In genomic region chr20:4957939-4958362, GRCh38 we compare ENCODE assay signal across 16 cellular contexts. TPM values are rescaled to one million over a fixed set of nuclear protein-coding genes. Genes with fewer than 3 reads are reported as not detected.
DNase-seq lines count a peak whose midpoint lies in the region; ATAC-seq, FAIRE-seq and TF ChIP-seq lines count a peak whose summit lies in the region.
"Had no signal": no experiment of that assay in that cellular context is flagged by ENCODE, and none has a peak within 500 bp of the region (broad histone marks: within the 10 kb centered on the region; RNA-seq: fewer than 3 reads in every experiment).

No MANE protein-coding gene starts in this region.

- no peaks in the 10 kb centered on the region for H3K9me2 ChIP-seq in OCI-LY1 (ENCODE audit: low read depth, low read length)

- H3K9me3 ChIP-seq in HepG2 (ENCODE audit: low read length): no peaks in the 10 kb centered on the region
- H3K9me3 ChIP-seq in right lobe of liver: no peaks in the 10 kb centered on the region
- H3K9me3 ChIP-seq in OCI-LY1 (ENCODE audit: low read length): no peaks in the 10 kb centered on the region
- no peaks in the 10 kb centered on the region for H3K9me3 ChIP-seq in aorta (ENCODE audit: control insufficient read depth, low read length)
- H3K9me3 ChIP-seq: ascending aorta, vagina had no signal

- 93% methylated on average over 2 of the region's 2 CpGs for WGBS in HepG2 (ENCODE audit: low lambda C conversion rate)
- WGBS in right lobe of liver (ENCODE audit: insufficient coverage, low coverage, low lambda C conversion rate, missing lambda C conversion rate): 83% methylated on average over 1 of the region's 2 CpGs
- whole genome bisulfite sequencing in aorta, 2 donors: 36 to 44% methylated on average over 2 of the region's 2 CpGs

- no peak for FAIRE-seq in HepG2 (lab: Jason Lieb, UNC)
- FAIRE-seq: K562, small intestine had no signal

- H3K27ac ChIP-seq in HepG2 (ENCODE audit: extremely low read length, insufficient read depth, low read length) (no peak overlapping the region), right lobe of liver (peak overlapping the region in 1 of 3 donors; percentile 69), OCI-LY1 (ENCODE audit: low read depth, low read length, poor library complexity, severe bottlenecking) (peak overlapping the region; percentile 72), aorta (ENCODE audit: low read depth in 1 of 2, low read length in 2 of 2) (no peak overlapping the region)
- H3K27ac ChIP-seq: ascending aorta, vagina had no signal

- H3K9ac ChIP-seq in HepG2 (ENCODE audit: insufficient read depth, low read depth, low read length): no peak overlapping the region
- no peak overlapping the region for H3K9ac ChIP-seq in OCI-LY1 (ENCODE audit: low read length)

- H2AFZ ChIP-seq in HepG2 (ENCODE audit: low read length) (no peak overlapping the region), OCI-LY1 (ENCODE audit: low read length) (no peak overlapping the region)

- TF ChIP-seq EP300 in HepG2 (IDR thresholded peaks at IDR 0.05; ENCODE audit: low read depth in 2 of 2, low read length in 2 of 2): no peak
- no peak for TF ChIP-seq EP300 in HepG2 (CRISPR knock-in tag; IDR thresholded peaks at IDR 0.05; ENCODE audit: borderline replicate concordance)

- no peak overlapping the region for H3K4me3 ChIP-seq in HepG2 (replicated peaks in 1 of 3; ENCODE audit: insufficient read depth in 1 of 3, low read depth in 2 of 3, low read length in 3 of 3)
- H3K4me3 ChIP-seq in right lobe of liver: no peak overlapping the region
- no peak overlapping the region for H3K4me3 ChIP-seq in OCI-LY1 (ENCODE audit: low read depth, low read length, poor library complexity, severe bottlenecking)
- no peak overlapping the region for H3K4me3 ChIP-seq in aorta (ENCODE audit: low read length in 2 of 2)
- H3K4me3 ChIP-seq: ascending aorta, K562, vagina had no signal

- TF ChIP-seq POLR2A in HepG2 (IDR thresholded peaks at IDR 0.05; ENCODE audit: insufficient read depth in 1 of 2, low read depth in 2 of 2, low read length in 2 of 2) (no peak), right lobe of liver (IDR thresholded peaks at IDR 0.05) (no peak)

- no peak for DNase-seq in HepG2 (ENCODE audit: low spot score)
- DNase-seq in right lobe of liver: no peak
- peak; percentile 36 for DNase-seq in germinal center (ENCODE audit: low spot score)
- DNase-seq in aorta: no peak
- no peak for DNase-seq in HT-29 (ENCODE audit: low spot score)
- no peak for DNase-seq in pons (ENCODE audit: low spot score)
- DNase-seq: activated CD4-positive, alpha-beta T cell treated with anti-CD3 and anti-CD28 coated beads, Interleukin-2, amount 50 U/mL, for 1 hour; COR-L47; H9; mammary epithelial cell; small intestine had no signal

- ATAC-seq in HepG2 (no peak), right lobe of liver (no peak), aorta (ENCODE audit: low FRiP score) (peak; percentile 16), GM21515 (IDR thresholded peaks at IDR 0.05; ENCODE audit: unreplicated experiment) (no peak)
- ATAC-seq: K562 had no signal

- H3K4me2 ChIP-seq in HepG2 (ENCODE audit: low read depth, low read length) (no peak overlapping the region), OCI-LY1 (ENCODE audit: low read length) (no peak overlapping the region)

- POLR2A ChIA-PET in HepG2 (lab: Yijun Ruan, JAX): no interaction called here

- no peaks in the 10 kb centered on the region for H3K27me3 ChIP-seq in HepG2 (ENCODE audit: control insufficient read depth in 1 of 2, insufficient read depth in 2 of 2, low read length in 2 of 2)
- no peaks in the 10 kb centered on the region for H3K27me3 ChIP-seq in right lobe of liver
- no peaks in the 10 kb centered on the region for H3K27me3 ChIP-seq in OCI-LY1 (ENCODE audit: insufficient read depth, low read length)
- H3K27me3 ChIP-seq in aorta (ENCODE audit: control insufficient read depth in 1 of 2, insufficient read depth in 2 of 2, low read length in 1 of 2): no peaks in the 10 kb centered on the region
- H3K27me3 ChIP-seq: ascending aorta, vagina had no signal

- intact Hi-C loops in HepG2 (cut with micrococcal nuclease; ENCODE audit: unreplicated experiment): no loop called here
- intact Hi-C loops in right lobe of liver (cut with DNase I): no loop called here
- intact Hi-C loops in aorta (cut with DNase I): loop anchor here (5.0 to 10.0 kb wide), 2 partner anchors 137 to 144 kb away; no protein-coding TSS in a partner anchor

- no peak for TF ChIP-seq CTCF in HepG2 (CRISPR knock-in tag; IDR thresholded peaks at IDR 0.05)
- no peak for TF ChIP-seq CTCF in right lobe of liver (IDR thresholded peaks at IDR 0.05)
- no peak for TF ChIP-seq CTCF in OCI-LY1 (IDR thresholded peaks at IDR 0.05; ENCODE audit: low read length)

- no TSS peak for BruUV-seq in HepG2 (replicated peaks; lab: Mats Ljungman, UMichigan)

- H3K4me1 ChIP-seq in HepG2 (ENCODE audit: insufficient read depth, low read length) (peaks cover 57% of the 10 kb centered on the region), right lobe of liver (peaks cover 0 to 45% (median 14%) of the 10 kb centered on the region in 4 donors), OCI-LY1 (ENCODE audit: insufficient read depth, low read length, severe bottlenecking) (peaks cover 44% of the 10 kb centered on the region), aorta (ENCODE audit: control insufficient read depth in 1 of 2, insufficient read depth in 2 of 2, low read length in 2 of 2) (peaks cover 0 to 2% of the 10 kb centered on the region in 2 donors)
- H3K4me1 ChIP-seq: ascending aorta had no signal

- peaks cover under 1 to 1% of the 10 kb centered on the region in 2 experiments; a peak in 1 of 5 replicates for H3K36me3 ChIP-seq in HepG2 (replicated peaks in 1 of 2; ENCODE audit: control insufficient read depth in 1 of 2, insufficient read depth in 2 of 2, low read length in 2 of 2)
- no peaks in the 10 kb centered on the region for H3K36me3 ChIP-seq in right lobe of liver
- H3K36me3 ChIP-seq in OCI-LY1 (ENCODE audit: insufficient read depth, low read length): peaks cover 45% of the 10 kb centered on the region
- H3K36me3 ChIP-seq in aorta (ENCODE audit: control insufficient read depth in 1 of 2, insufficient read depth in 2 of 2, low read length in 1 of 2): no peaks in the 10 kb centered on the region
- H3K36me3 ChIP-seq: ascending aorta, vagina had no signal

- H3K79me2 ChIP-seq in HepG2 (ENCODE audit: insufficient read depth, low read length): peaks cover 53% of the 10 kb centered on the region
- H3K79me2 ChIP-seq in OCI-LY1 (ENCODE audit: insufficient read depth, low read length): peaks cover 52% of the 10 kb centered on the region

- H4K20me1 ChIP-seq in HepG2 (ENCODE audit: insufficient read depth, low read length) (no peaks in the 10 kb centered on the region), OCI-LY1 (ENCODE audit: insufficient read depth, low read length) (no peaks in the 10 kb centered on the region)

- no peak for TF ChIP-seq RAD21 in HepG2 (CRISPR knock-in tag; IDR thresholded peaks at IDR 0.05)

- CTCF ChIA-PET in HepG2 (lab: Yijun Ruan, JAX; ENCODE audit: low intra/inter-chr PET ratio, low total read pairs): no interaction called here

- H3F3A ChIP-seq in OCI-LY1 (ENCODE audit: insufficient read depth, low read length): no peaks in the 10 kb centered on the region

- in situ Hi-C loops in HepG2 (cut with HindIII; ENCODE audit: extremely low pct_ligation_motif_present, low pct_unique_long_range_greater_than_20kb): no loop called here

TF ChIP-seq in HepG2, 621 proteins besides CTCF, POLR2A, EP300 and RAD21:
- TF ChIP-seq SIN3B (IDR thresholded peaks at IDR 0.05; ENCODE audit: low read length) (no peak), FOXM1 (CRISPR knock-in tag; IDR thresholded peaks at IDR 0.05) (0 out of 2 replicates have a peak, but pooled peaks have one; percentile 33)
TF ChIP-seq in HepG2: peak in this region for 1.

RNA-seq across cellular contexts. Expression of gene SLC23A2, which starts 43.4 kb away (rescaled TPM):
- total RNA-seq in HepG2 (2016; rRNA removed; fragmentation: Illumina TruSeq; extraction: Trizol): 26.2 and 42.2 TPM in 2 replicates
- 4.3 and 5.6 TPM in 2 replicates for total RNA-seq in HepG2 (2016; cell fraction: cytosol; rRNA removed; fragmentation: Illumina TruSeq; extraction: Trizol; ENCODE audit: low read depth)
- 21.6 and 43.4 TPM in 2 replicates for total RNA-seq in HepG2 (2016; cell fraction: insoluble cytoplasmic fraction; rRNA removed; fragmentation: Illumina TruSeq; extraction: Trizol)
- 13.7 and 14.0 TPM in 2 replicates for total RNA-seq in HepG2 (2016; cell fraction: membrane; rRNA removed; fragmentation: Illumina TruSeq; extraction: Trizol)
- 55.7 and 64.6 TPM in 2 replicates for total RNA-seq in HepG2 (2016; cell fraction: nucleus; rRNA removed; fragmentation: Illumina TruSeq; extraction: Trizol)
- polyA plus RNA-seq in HepG2 (2011; rRNA removed): 51.2 and 62.5 TPM in 2 replicates
- polyA plus RNA-seq in HepG2 (2011; cell fraction: cytosol; rRNA removed): 45.9 and 54.4 TPM in 2 replicates
- polyA plus RNA-seq in HepG2 (2011; cell fraction: nucleus; rRNA removed): 89.0 and 99.9 TPM in 2 replicates
- 49.8 and 58.0 TPM in 2 replicates for polyA plus RNA-seq in HepG2 (2012)
- 1.7 TPM in 2 replicates for polyA plus RNA-seq in HepG2 (2016; cell fraction: cytosol; fragmentation: Illumina TruSeq; extraction: Trizol; ENCODE audit: low read depth)
- polyA plus RNA-seq in HepG2 (2016; cell fraction: insoluble cytoplasmic fraction; fragmentation: Illumina TruSeq; extraction: Trizol; ENCODE audit: low read depth): 15.4 and 17.3 TPM in 2 replicates
- polyA plus RNA-seq in HepG2 (2016; cell fraction: membrane; fragmentation: Illumina TruSeq; extraction: Trizol; ENCODE audit: low read depth): 4.1 and 4.6 TPM in 2 replicates
- polyA plus RNA-seq in HepG2 (2016; cell fraction: nucleus; fragmentation: Illumina TruSeq; extraction: Trizol; ENCODE audit: insufficient read depth, low read depth): 65.1 and 71.7 TPM in 2 replicates
- 17.1 and 162 TPM in 2 replicates for polyA minus RNA-seq in HepG2 (2011; rRNA and poly(A)+ RNA removed; ENCODE audit: low replicate concordance)
- 41.3 and 62.3 TPM in 2 replicates for polyA minus RNA-seq in HepG2 (2011; cell fraction: cytosol; rRNA and poly(A)+ RNA removed)
- 80.1 and 108 TPM in 2 replicates for polyA minus RNA-seq in HepG2 (2011; cell fraction: nucleus; rRNA and poly(A)+ RNA removed)
- 10 to 100 TPM; 23.4 to 41.1 (median 30.5) TPM for total RNA-seq in right lobe of liver
- 10 to 100 TPM; 26.0 to 38.2 TPM for total RNA-seq in aorta
- polyA plus RNA-seq in aorta: 1 to 10 TPM; 3.5 to 9.8 TPM
- 2.6 and 4.3 TPM in 2 replicates for total RNA-seq in HT-29 (2014; rRNA removed; shearing (Covaris generic))

Comparison
In these comparisons a context has a peak if more than half of its experiments do, and no peak if none do; other contexts are left out.
1. intact Hi-C loops: an anchor here in aorta (5.0 to 10.0 kb wide); none called in HepG2 and right lobe of liver.